Comparison of ENCODE assay signal across 8 cellular contexts in genomic region chr1:25338188-25338981, GRCh38. TPM values are rescaled to one million over a fixed set of nuclear protein-coding genes. Genes with fewer than 3 reads are reported as not detected.
DNase-seq lines count a peak whose midpoint lies in the region; ATAC-seq, FAIRE-seq and TF ChIP-seq lines count a peak whose summit lies in the region.

TSS of gene TMEM50A (plus strand) at chr1:25338334. CDS start at chr1:25340487, 2,153 bp downstream.

- in situ Hi-C loops in K562 (cut with MboI), result no loop called here

- H3K9me3 ChIP-seq in K562 (replicated peaks; ENCODE audit: control insufficient read depth, insufficient read depth, low read depth, low read length), result no peaks in the 10 kb centered on the region

- peaks cover 6 to 7% of the 10 kb centered on the region in 2 experiments; a peak in 4 of 5 replicates for H3K4me1 ChIP-seq in K562 (replicated peaks in 1 of 2; ENCODE audit: control insufficient read depth in 2 of 2, insufficient read depth in 2 of 2, low read length in 2 of 2)

- CTCF ChIA-PET in K562 (lab: Yijun Ruan, JAX; ENCODE audit: low intra/inter-chr PET ratio), result no interaction called here

- no peaks in the 10 kb centered on the region for H3K27me3 ChIP-seq in K562 (ENCODE audit: control insufficient read depth in 2 of 2, insufficient read depth in 2 of 2, low read length in 2 of 2)

- H4K20me1 ChIP-seq in K562 (replicated peaks; ENCODE audit: control insufficient read depth, insufficient read depth, low read length), result no peaks in the 10 kb centered on the region

- no peak for TF ChIP-seq CTCF in K562 (IDR thresholded peaks at IDR 0.05 in 2 of 3, conservative IDR thresholded peaks at IDR 0.05 in 1 of 3; ENCODE audit: insufficient read depth in 2 of 3, low read depth in 1 of 3, low read length in 3 of 3)

- POLR2A ChIA-PET in K562 (lab: Yijun Ruan, JAX), result interaction anchor here (1.0 to 1.1 kb wide), 2 partner anchors 10 to 105 kb away, joined by 3 to 4 read pairs; no protein-coding TSS in a partner anchor

- peak within 1 kb of the TSS; percentile 90 for H3K4me2 ChIP-seq in K562 (ENCODE audit: insufficient read depth, low read length)

- FAIRE-seq in TTC549 (lab: Jason Lieb, UNC) (peak; percentile 73), K562 (lab: Jason Lieb, UNC) (peak; percentile 79)

- H3K36me3 ChIP-seq in K562 (ENCODE audit: control insufficient read depth, insufficient read depth, low read length), result peaks cover 24% of the 10 kb centered on the region

- peak within 1 kb of the TSS; percentile 80 to 92 for H3K9ac ChIP-seq in K562 (ENCODE audit: insufficient read depth in 1 of 2, low read depth in 2 of 2, low read length in 2 of 2)

- peak within 1 kb of the TSS; percentile 96 for H3K27ac ChIP-seq in K562 (ENCODE audit: extremely low read depth, low read depth, low read length)

- peak within 1 kb of the TSS; percentile 92 for H3K4me3 ChIP-seq in K562

- no peak for TF ChIP-seq RAD21 in K562 (CRISPR knock-in tag; conservative IDR thresholded peaks at IDR 0.05 in 1 of 2, IDR thresholded peaks at IDR 0.05 in 1 of 2)

- intact Hi-C loops in K562 (cut with micrococcal nuclease), result no loop called here
- intact Hi-C loops in sciatic nerve (cut with DNase I), result no loop called here

- TSS peak; percentile 59 for BruUV-seq in K562 (replicated peaks; lab: Mats Ljungman, UMichigan)

- TF ChIP-seq EP300 in K562 (IDR thresholded peaks at IDR 0.05; ENCODE audit: low read length), result no peak

- WGBS in K562 (ENCODE audit: insufficient coverage, low coverage, missing lambda C conversion rate), result under 1% methylated on average over 67 of the region's 75 CpGs

- ATAC-seq in HG02981 (IDR thresholded peaks at IDR 0.05; ENCODE audit: unreplicated experiment) (peak; percentile 73), K562 (peak; percentile 86), sciatic nerve (peak; percentile 99)

- TF ChIP-seq POLR2A in K562 (conservative IDR thresholded peaks at IDR 0.05), result peak; percentile 94

- H3K9me1 ChIP-seq in K562 (ENCODE audit: control insufficient read depth, insufficient read depth, low read length), result no peaks in the 10 kb centered on the region

- DNase-seq in SIG-M5 treated with dmso at 0.1 percent for 504 hours (lab: John Stamatoyannopoulos, UW; ENCODE audit: unreplicated experiment) (peak; percentile 77), SIG-M5 (lab: John Stamatoyannopoulos, UW) (no peak), NCI-H2107 (lab: John Stamatoyannopoulos, UW) (peak; percentile 66), K562 (ENCODE audit: extremely low read depth in 1 of 4, low spot score in 3 of 4) (peak; percentile 94 to 95 (median 94)), hypothalamus (lab: John Stamatoyannopoulos, UW) (peak; percentile 44 to 95 (median 84)), sciatic nerve (ENCODE audit: low spot score) (peak; percentile 93)

- H2AFZ ChIP-seq in K562 (ENCODE audit: low read depth, low read length), result peak within 1 kb of the TSS; percentile 92

- peaks cover 62% of the 10 kb centered on the region for H3K79me2 ChIP-seq in K562 (ENCODE audit: control insufficient read depth, insufficient read depth, low read length)

TF ChIP-seq in K562, 482 proteins besides CTCF, POLR2A, EP300 and RAD21 (continues in another document):
- 0 out of 2 replicates have a peak, but pooled peaks have one; percentile 10 for TF ChIP-seq SOX6 (IDR thresholded peaks at IDR 0.05)
- peak; percentile 17; the same call in 1 of the 2 replicates for TF ChIP-seq CBX1 (IDR thresholded peaks at IDR 0.05; ENCODE audit: low read depth)
- TF ChIP-seq HDGF (IDR thresholded peaks at IDR 0.05), result no peak
- peak; percentile 60; the same call in 1 of the 2 replicates for TF ChIP-seq ETS1 (conservative IDR thresholded peaks at IDR 0.05; ENCODE audit: control insufficient read depth, low read depth, low read length)
- no peak for TF ChIP-seq ATF3 (IDR thresholded peaks at IDR 0.05)
- no peak for TF ChIP-seq ATF3 (CRISPR knock-in tag; conservative IDR thresholded peaks at IDR 0.05)
- TF ChIP-seq KLF13 (tag; IDR thresholded peaks at IDR 0.05; ENCODE audit: borderline replicate concordance, low read depth), result peak; percentile 67
- peak; percentile 36; the same call in 1 of the 2 replicates for TF ChIP-seq ARID4B (CRISPR knock-in tag; IDR thresholded peaks at IDR 0.05)
- no peak for TF ChIP-seq ZNF239 (CRISPR knock-in tag; IDR thresholded peaks at IDR 0.05)
- no peak for TF ChIP-seq CSDE1 (IDR thresholded peaks at IDR 0.05)
- TF ChIP-seq NR3C1 (CRISPR knock-in tag; IDR thresholded peaks at IDR 0.05), result no peak
- TF ChIP-seq MCM2 (IDR thresholded peaks at IDR 0.05; ENCODE audit: low read depth), result no peak
- peak; percentile 99 for TF ChIP-seq NRF1 (conservative IDR thresholded peaks at IDR 0.05 in 1 of 2, IDR thresholded peaks at IDR 0.05 in 1 of 2)
- peak; percentile 71 for TF ChIP-seq ZNF740 (CRISPR knock-in tag; IDR thresholded peaks at IDR 0.05)
- no peak for TF ChIP-seq ZNF740 (tag; IDR thresholded peaks at IDR 0.05)

RNA-seq across cellular contexts. Expression of gene TMEM50A, which starts in this region (rescaled TPM):
- total RNA-seq in K562 (2011; cell fraction: chromatin; rRNA removed; ENCODE audit: low replicate concordance), result 50.2 and 133 TPM in 2 replicates
- total RNA-seq in K562 (2011; cell fraction: nucleolus; rRNA removed), result 80.8 and 92.6 TPM in 2 replicates
- 147 and 172 TPM in 2 replicates for total RNA-seq in K562 (2011; cell fraction: nucleoplasm; rRNA removed)
- total RNA-seq in K562 (2014; rRNA removed) (138 and 209 TPM in 2 replicates), K562 (2014; rRNA removed; fragmentation: Illumina TruSeq; extraction: Trizol) (85.8 and 108 TPM in 2 replicates), K562 (2015; rRNA removed; fragmentation: Illumina TruSeq; extraction: Trizol) (100 and 108 TPM in 2 replicates), K562 (2021) (133 and 137 TPM in 2 replicates), sciatic nerve (102 TPM)
- polyA plus RNA-seq in K562 (2011; rRNA removed) (175 and 195 TPM in 2 replicates), K562 (2014; fragmentation: Illumina TruSeq; extraction: Trizol) (155 and 183 TPM in 2 replicates), K562 (2014; fragmentation: Nextera tagmentation; extraction: Ambion mirVana) (10 to 100 TPM; 43.7 to 56.2 TPM), K562 (2014; rRNA removed) (141 and 198 TPM in 2 replicates)
- 47.8 and 169 TPM in 2 replicates for polyA plus RNA-seq in K562 (2011; cell fraction: cytosol; rRNA removed)
- 19.9 and 38.4 TPM in 2 replicates for polyA plus RNA-seq in K562 (2011; cell fraction: nucleus; rRNA removed)
- 167 and 239 TPM in 2 replicates for polyA plus RNA-seq in K562 (2012)
- polyA minus RNA-seq in K562 (2011; rRNA and poly(A)+ RNA removed), result 59.4 and 67.8 TPM in 2 replicates
- 44.3 and 50.7 TPM in 2 replicates for polyA minus RNA-seq in K562 (2011; cell fraction: cytosol; rRNA and poly(A)+ RNA removed)
- 12.8 and 23.5 TPM in 2 replicates for polyA minus RNA-seq in K562 (2011; cell fraction: nucleus; rRNA and poly(A)+ RNA removed)
